ENCODE assay signal across 15 cellular contexts in genomic region chr3:56887402-56888025, GRCh38.
DNase-seq lines count a peak whose midpoint lies in the region; ATAC-seq, FAIRE-seq and TF ChIP-seq lines count a peak whose summit lies in the region.
"Had no signal": no experiment of that assay in that cellular context is flagged by ENCODE, and none has a peak within 500 bp of the region (broad histone marks: within the 10 kb centered on the region; RNA-seq: fewer than 3 reads in every experiment).

No MANE protein-coding gene starts in this region.

- no peak overlapping the region for H3K9ac ChIP-seq in HepG2 (ENCODE audit: insufficient read depth, low read depth, low read length)
- no peak overlapping the region for H3K9ac ChIP-seq in H9 (ENCODE audit: extremely low read depth, insufficient read length, low read length)

- no peaks in the 10 kb centered on the region for H3K27me3 Mint-ChIP-seq in central memory CD8-positive, alpha-beta T cell
- no peaks in the 10 kb centered on the region for H3K27me3 Mint-ChIP-seq in progenitor cell of endocrine pancreas
- no peaks in the 10 kb centered on the region; the same call in 1 of the 2 replicates for H3K27me3 Mint-ChIP-seq in H9 (ENCODE audit: low read depth)

- in situ Hi-C loops in HepG2 (cut with HindIII; ENCODE audit: extremely low pct_ligation_motif_present, low pct_unique_long_range_greater_than_20kb), result no loop called here

- H3K4me1 Mint-ChIP-seq in central memory CD8-positive, alpha-beta T cell, result peaks cover 53% of the 10 kb centered on the region
- H3K4me1 Mint-ChIP-seq in progenitor cell of endocrine pancreas (ENCODE audit: low read depth) (peaks cover 13% of the 10 kb centered on the region), H9 (peaks cover 0 to 2% of the 10 kb centered on the region in 2 experiments; a peak in 1 of 4 replicates)

- no peak overlapping the region for H4K5ac ChIP-seq in H9 (ENCODE audit: insufficient read length, low read depth, low read length)

- no peak overlapping the region for H3K27ac ChIP-seq in HepG2 (ENCODE audit: extremely low read length, insufficient read depth, low read length)
- no peak overlapping the region for H3K27ac ChIP-seq in right lobe of liver
- H3K27ac ChIP-seq in thyroid gland, result peak overlapping the region; percentile 10 to 49 (median 11)
- H3K27ac ChIP-seq in H9 (ENCODE audit: insufficient read length, low read depth, low read length), result no peak overlapping the region
- H3K27ac ChIP-seq: gastrocnemius medialis, ovary, SJSA1 had no signal

- BruUV-seq in HepG2 (replicated peaks; lab: Mats Ljungman, UMichigan), result no TSS peak

- intact Hi-C loops in HepG2 (cut with micrococcal nuclease; ENCODE audit: unreplicated experiment), result no loop called here
- intact Hi-C loops in right lobe of liver (cut with DNase I), result no loop called here
- intact Hi-C loops in thyroid gland (cut with DNase I), result no loop called here

- H3K4me3 ChIP-seq in HepG2 (replicated peaks in 1 of 3; ENCODE audit: insufficient read depth in 1 of 3, low read depth in 2 of 3, low read length in 3 of 3), result no peak overlapping the region
- no peak overlapping the region for H3K4me3 ChIP-seq in right lobe of liver
- H3K4me3 ChIP-seq in thyroid gland (replicated peaks in 1 of 3), result no peak overlapping the region
- H3K4me3 ChIP-seq: gastrocnemius medialis, ovary, SJSA1 had no signal

- TF ChIP-seq RAD21 in HepG2 (CRISPR knock-in tag; IDR thresholded peaks at IDR 0.05), result no peak

- H3K36me3 ChIP-seq in HepG2 (replicated peaks in 1 of 2; ENCODE audit: control insufficient read depth in 1 of 2, insufficient read depth in 2 of 2, low read length in 2 of 2), result no peaks in the 10 kb centered on the region
- H3K36me3 ChIP-seq in right lobe of liver, result no peaks in the 10 kb centered on the region
- no peaks in the 10 kb centered on the region for H3K36me3 ChIP-seq in thyroid gland
- H3K36me3 ChIP-seq: gastrocnemius medialis, ovary, SJSA1 had no signal

- H4K8ac ChIP-seq in H9 (replicated peaks; ENCODE audit: insufficient read length, low read depth, low read length), result no peak overlapping the region

- no peak overlapping the region for H2BK15ac ChIP-seq in H9 (ENCODE audit: low read depth, low read length)

- no peak overlapping the region for H2BK20ac ChIP-seq in H9 (ENCODE audit: low read depth, low read length, poor library complexity, severe bottlenecking)

- H3K4me1 ChIP-seq in HepG2 (ENCODE audit: insufficient read depth, low read length) (peaks cover 9% of the 10 kb centered on the region), right lobe of liver (no peaks in the 10 kb centered on the region), thyroid gland (peaks cover 27 to 40% of the 10 kb centered on the region in 2 donors), H9 (ENCODE audit: insufficient read depth, low read length) (no peaks in the 10 kb centered on the region)
- H3K4me1 ChIP-seq: SJSA1 had no signal

- H3K56ac ChIP-seq in H9 (ENCODE audit: insufficient read length, low read depth, low read length), result no peak overlapping the region

- no peak overlapping the region for H4K91ac ChIP-seq in H9 (ENCODE audit: insufficient read length, low read depth, low read length)

- 50% methylated on average over 1 of the region's 2 CpGs for WGBS in HepG2 (ENCODE audit: low lambda C conversion rate)
- WGBS in right lobe of liver (ENCODE audit: insufficient coverage, low coverage, low lambda C conversion rate, missing lambda C conversion rate), result 24% methylated on average over 1 of the region's 2 CpGs
- 5 to 25% methylated on average over 2 of the region's 2 CpGs for WGBS in thyroid gland, 2 donors
- WGBS in H9 (ENCODE audit: extremely low coverage, insufficient read length, low lambda C conversion rate), result no CpG with 5 or more reads among the region's 2 CpGs

- no peak for DNase-seq in HepG2 (ENCODE audit: low spot score)
- no peak for DNase-seq in right lobe of liver
- peak; percentile 52 for DNase-seq in UCSD-AML1 (lab: John Stamatoyannopoulos, UW; ENCODE audit: unreplicated experiment)
- DNase-seq in central memory CD8-positive, alpha-beta T cell (ENCODE audit: low spot score in 2 of 2), result peak in 1 of 2 donors; percentile 18
- DNase-seq in thyroid gland, result peak; percentile 68 to 69
- no peak for DNase-seq in NCI-H2029 treated with DMSO at 0.1 percent for 48 hours (lab: John Stamatoyannopoulos, UW)
- DNase-seq in progenitor cell of endocrine pancreas (ENCODE audit: low spot score, unreplicated experiment), result no peak
- DNase-seq in H9, result no peak
- DNase-seq: gastrocnemius medialis, NCI-H1105, NCI-H2227 treated with DMSO at 0.1 percent for 48 hours, ovary had no signal

- TF ChIP-seq EP300 in HepG2 (IDR thresholded peaks at IDR 0.05; ENCODE audit: low read depth in 2 of 2, low read length in 2 of 2) (no peak), HepG2 (CRISPR knock-in tag; IDR thresholded peaks at IDR 0.05; ENCODE audit: borderline replicate concordance) (no peak)

- no peak overlapping the region for H2AK5ac ChIP-seq in H9 (ENCODE audit: insufficient read length, low read length)

- no peak overlapping the region for H3K4ac ChIP-seq in H9 (ENCODE audit: low read depth, low read length)

- POLR2A ChIA-PET in HepG2 (lab: Yijun Ruan, JAX), result no interaction called here

- H3K79me2 ChIP-seq in HepG2 (ENCODE audit: insufficient read depth, low read length), result no peaks in the 10 kb centered on the region
- H3K79me2 ChIP-seq in H9 (ENCODE audit: insufficient read depth, low read length), result no peaks in the 10 kb centered on the region

- no peaks in the 10 kb centered on the region for H3K79me1 ChIP-seq in H9 (ENCODE audit: insufficient read depth, low read depth, low read length, poor library complexity, severe bottlenecking)

- H3K9me3 Mint-ChIP-seq in central memory CD8-positive, alpha-beta T cell, result no peaks in the 10 kb centered on the region
- H3K9me3 Mint-ChIP-seq in progenitor cell of endocrine pancreas (ENCODE audit: low read depth), result no peaks in the 10 kb centered on the region
- no peaks in the 10 kb centered on the region for H3K9me3 Mint-ChIP-seq in H9
- H3K9me3 Mint-ChIP-seq: mesothelial cell of epicardium had no signal

- H3K27me3 ChIP-seq in HepG2 (ENCODE audit: control insufficient read depth in 1 of 2, insufficient read depth in 2 of 2, low read length in 2 of 2), result no peaks in the 10 kb centered on the region
- H3K27me3 ChIP-seq in right lobe of liver, result no peaks in the 10 kb centered on the region
- no peaks in the 10 kb centered on the region for H3K27me3 ChIP-seq in thyroid gland
- H3K27me3 ChIP-seq in H9 (ENCODE audit: insufficient read depth, low read length), result no peaks in the 10 kb centered on the region
- H3K27me3 ChIP-seq: gastrocnemius medialis, ovary, SJSA1 had no signal

- no peak overlapping the region for H3T11ph ChIP-seq in H9 (ENCODE audit: low read length)

- H3K9me3 ChIP-seq in HepG2 (ENCODE audit: low read length) (no peaks in the 10 kb centered on the region), right lobe of liver (no peaks in the 10 kb centered on the region), thyroid gland (no peaks in the 10 kb centered on the region), H9 (ENCODE audit: control insufficient read depth, low read depth, low read length) (no peaks in the 10 kb centered on the region)
- H3K9me3 ChIP-seq: gastrocnemius medialis, ovary, SJSA1 had no signal

- TF ChIP-seq POLR2A in HepG2 (IDR thresholded peaks at IDR 0.05; ENCODE audit: insufficient read depth in 1 of 2, low read depth in 2 of 2, low read length in 2 of 2) (no peak), right lobe of liver (IDR thresholded peaks at IDR 0.05) (no peak), thyroid gland (IDR thresholded peaks at IDR 0.05) (no peak)

- FAIRE-seq in HepG2 (lab: Jason Lieb, UNC), result no peak
- FAIRE-seq: TTC549 had no signal

- CTCF ChIA-PET in HepG2 (lab: Yijun Ruan, JAX; ENCODE audit: low intra/inter-chr PET ratio, low total read pairs), result no interaction called here

- peaks cover 1% of the 10 kb centered on the region for H3K36me3 Mint-ChIP-seq in central memory CD8-positive, alpha-beta T cell (ENCODE audit: insufficient read depth)
- H3K36me3 Mint-ChIP-seq in progenitor cell of endocrine pancreas (ENCODE audit: insufficient read depth) (no peaks in the 10 kb centered on the region), H9 (ENCODE audit: insufficient read depth in 1 of 3, low read depth in 3 of 3) (no peaks in the 10 kb centered on the region)
- H3K36me3 Mint-ChIP-seq: mesothelial cell of epicardium had no signal

- H3K18ac ChIP-seq in H9 (ENCODE audit: insufficient read length, low read depth, low read length), result no peak overlapping the region

- ATAC-seq in HepG2 (no peak), right lobe of liver (no peak)
- ATAC-seq in central memory CD8-positive, alpha-beta T cell (replicated peaks; ENCODE audit: extremely low read depth, poor library complexity, severe bottlenecking), result peak; percentile 82
- ATAC-seq: gastrocnemius medialis had no signal

- H2BK5ac ChIP-seq in H9 (ENCODE audit: insufficient read length, low read length), result no peak overlapping the region

- no peaks in the 10 kb centered on the region for H4K20me1 ChIP-seq in HepG2 (ENCODE audit: insufficient read depth, low read length)
- no peaks in the 10 kb centered on the region for H4K20me1 ChIP-seq in H9 (ENCODE audit: control insufficient read depth, insufficient read depth, insufficient read length)

- H3K4me2 ChIP-seq in HepG2 (ENCODE audit: low read depth, low read length) (no peak overlapping the region), H9 (ENCODE audit: insufficient read depth, insufficient read length, low read length) (no peak overlapping the region)

- no peak overlapping the region for H2BK12ac ChIP-seq in H9 (ENCODE audit: insufficient read length, low read depth, low read length)

- peak overlapping the region; percentile 69 for H3K4me3 Mint-ChIP-seq in central memory CD8-positive, alpha-beta T cell
- H3K4me3 Mint-ChIP-seq in progenitor cell of endocrine pancreas (ENCODE audit: low read depth) (no peak overlapping the region), H9 (no peak overlapping the region)
- H3K4me3 Mint-ChIP-seq: mesothelial cell of epicardium had no signal

- TF ChIP-seq CTCF in HepG2 (CRISPR knock-in tag; IDR thresholded peaks at IDR 0.05), result no peak
- no peak for TF ChIP-seq CTCF in right lobe of liver (IDR thresholded peaks at IDR 0.05)
- TF ChIP-seq CTCF in thyroid gland (IDR thresholded peaks at IDR 0.05), result no peak
- TF ChIP-seq CTCF in progenitor cell of endocrine pancreas (IDR thresholded peaks at IDR 0.05; ENCODE audit: unreplicated experiment), result no peak
- no peak for TF ChIP-seq CTCF in H9 (conservative IDR thresholded peaks at IDR 0.05)

- peak overlapping the region; percentile 67 for H3K27ac Mint-ChIP-seq in central memory CD8-positive, alpha-beta T cell (ENCODE audit: low read depth)
- H3K27ac Mint-ChIP-seq in progenitor cell of endocrine pancreas (no peak overlapping the region), H9 (no peak overlapping the region)
- H3K27ac Mint-ChIP-seq: mesothelial cell of epicardium had no signal

- H3K23me2 ChIP-seq in H9 (ENCODE audit: insufficient read length, low read depth, low read length, poor library complexity, severe bottlenecking), result no peaks in the 10 kb centered on the region

- no peak overlapping the region for H3K23ac ChIP-seq in H9 (ENCODE audit: insufficient read length, low read depth, low read length)

- H3K14ac ChIP-seq in H9 (ENCODE audit: insufficient read depth, low read length), result no peak overlapping the region

- no peak overlapping the region for H2AFZ ChIP-seq in HepG2 (ENCODE audit: low read length)
- no peak overlapping the region for H2AFZ ChIP-seq in H9 (ENCODE audit: low read length)

- H2BK120ac ChIP-seq in H9 (ENCODE audit: low read depth, low read length, poor library complexity, severe bottlenecking), result no peak overlapping the region

Comparison
In these comparisons a context has a peak if more than half of its experiments do, and no peak if none do; other contexts are left out.
1. DNase-seq: peak in UCSD-AML1 (single experiment) and thyroid gland (2 of 2); none in HepG2 (single experiment), right lobe of liver (0 of 3), NCI-H2029 treated with DMSO at 0.1 percent for 48 hours (single experiment), progenitor cell of endocrine pancreas (single experiment) and H9 (single experiment).
2. H3K27ac ChIP-seq: peak in thyroid gland (3 of 3); none in HepG2 (single experiment), right lobe of liver (0 of 3) and H9 (single experiment).